1 cellular context compared by ENCODE assay signal in the genomic region with DNA sequence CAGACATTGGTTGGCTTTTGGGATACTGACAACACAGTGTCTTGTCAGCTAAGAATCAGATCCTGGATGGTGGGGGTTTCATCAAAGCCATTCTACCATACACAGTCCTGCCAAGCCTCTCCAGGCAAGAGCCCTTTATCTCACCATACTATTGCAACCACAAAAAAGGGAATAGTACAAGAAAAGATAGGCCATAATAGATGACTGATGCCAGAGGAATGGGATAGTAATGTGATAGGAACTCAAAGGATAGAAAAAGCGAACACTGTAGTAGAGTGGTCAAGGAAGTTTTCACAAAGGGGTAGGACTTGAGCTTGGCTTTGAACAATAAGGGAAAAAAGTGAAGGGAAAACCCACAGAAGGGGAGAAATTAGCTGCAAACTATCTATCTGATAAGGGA. TPM values are rescaled to one million over a fixed set of nuclear protein-coding genes. Genes with fewer than 3 reads are reported as not detected.
"Had no signal": no experiment of that assay in that cellular context is flagged by ENCODE, and none has a peak within 500 bp of the region (broad histone marks: within the 10 kb centered on the region; RNA-seq: fewer than 3 reads in every experiment).

No MANE protein-coding gene starts in this region.

RNA-seq across cellular contexts. Expression of a gene that starts 30.7 kb away (rescaled TPM):
- total RNA-seq: H4 had no signal
